In the genomic region with DNA sequence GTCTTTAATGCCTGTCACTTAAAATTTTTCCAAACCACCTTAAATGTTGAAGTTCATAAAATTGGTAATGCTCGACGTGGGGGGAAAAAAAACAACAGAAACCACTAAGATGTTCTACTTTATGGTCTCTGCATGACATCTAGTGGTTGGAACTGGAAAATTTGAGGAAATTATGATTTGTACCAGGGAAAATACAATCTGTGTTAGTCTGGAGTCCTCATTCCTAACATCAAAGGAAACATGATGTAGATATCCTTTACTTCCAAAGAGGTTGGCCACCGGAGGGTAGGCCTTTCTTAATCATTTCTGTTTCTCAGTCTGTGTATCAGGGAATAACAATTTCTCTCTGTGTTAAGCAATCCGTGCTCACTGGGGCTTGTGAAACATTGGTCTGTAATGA, we compare ENCODE assay signal across 8 cellular contexts.
DNase-seq lines count a peak whose midpoint lies in the region; ATAC-seq and TF ChIP-seq lines count a peak whose summit lies in the region.
"Not testable (repeated sequence)": the region's sequence is repeated elsewhere in the genome, so short reads cannot be mapped to it uniquely, and the experiment has no call there.

No MANE protein-coding gene starts in this region.

- not testable (repeated sequence) for H3K27me3 ChIP-seq in Loucy (ENCODE audit: insufficient read depth, low read length, poor library complexity, severe bottlenecking); ascending aorta; ovary; upper lobe of left lung

- H3K9me3 ChIP-seq in Loucy (ENCODE audit: insufficient read depth, low read depth, low read length); OCI-LY7 (ENCODE audit: low read length); ascending aorta; ovary; upper lobe of left lung: not testable (repeated sequence)

- not testable (repeated sequence) for H3K36me3 ChIP-seq in Loucy (ENCODE audit: insufficient read depth, low read length); OCI-LY7 (ENCODE audit: insufficient read depth, low read length); ascending aorta; ovary; upper lobe of left lung

- H4K20me1 ChIP-seq in Loucy (ENCODE audit: insufficient read depth, low read length, poor library complexity, severe bottlenecking); OCI-LY7 (ENCODE audit: insufficient read depth, low read length): not testable (repeated sequence)

- not testable (repeated sequence) for H3K27ac ChIP-seq in OCI-LY7 (ENCODE audit: low read depth, low read length, poor library complexity, severe bottlenecking); ascending aorta; upper lobe of left lung
- peak overlapping the region in 1 of 2 donors; percentile 33 for H3K27ac ChIP-seq in ovary

- BruUV-seq in OCI-LY7 (replicated peaks; lab: Mats Ljungman, UMichigan): not testable (repeated sequence)

- H3K9ac ChIP-seq in Loucy (ENCODE audit: low read depth, low read length, poor library complexity, severe bottlenecking): not testable (repeated sequence)

- TF ChIP-seq EP300 in ovary (IDR thresholded peaks at IDR 0.05); upper lobe of left lung (IDR thresholded peaks at IDR 0.05): not testable (repeated sequence)

- not testable (repeated sequence) for TF ChIP-seq POLR2A in ovary (IDR thresholded peaks at IDR 0.05); upper lobe of left lung (IDR thresholded peaks at IDR 0.05)

- H3K4me3 ChIP-seq in Loucy (ENCODE audit: low read length, poor library complexity, severe bottlenecking); OCI-LY7 (ENCODE audit: low read depth, low read length, poor library complexity, severe bottlenecking); ascending aorta; ovary; upper lobe of left lung: not testable (repeated sequence)

- POLR2A ChIA-PET in OCI-LY7 (lab: Charles Lee): interaction anchor here (0.6 to 1.1 kb wide), 2 partner anchors 27 to 829 kb away, joined by 4 to 8 read pairs; no protein-coding TSS in a partner anchor

- 13 to 16% (median 14%) methylated on average over 4 of the region's 4 CpGs for WGBS in ovary, 3 donors
- WGBS in upper lobe of left lung, 2 donors: 20 to 21% methylated on average over 4 of the region's 4 CpGs

- peak; percentile 42 for TF ChIP-seq CTCF in Loucy (conservative IDR thresholded peaks at IDR 0.05; ENCODE audit: low read length)
- TF ChIP-seq CTCF in OCI-LY7 (conservative IDR thresholded peaks at IDR 0.05; ENCODE audit: low read length): peak; percentile 67
- peak; percentile 38 to 67 (median 49) for TF ChIP-seq CTCF in ascending aorta (IDR thresholded peaks at IDR 0.05)
- TF ChIP-seq CTCF in ovary (IDR thresholded peaks at IDR 0.05): peak; percentile 46 to 70 (median 68)
- peak in 5 of 6 experiments; percentile 32 to 68 (median 42) for TF ChIP-seq CTCF in upper lobe of left lung (IDR thresholded peaks at IDR 0.05)

- H3K4me2 ChIP-seq in Loucy (ENCODE audit: low read depth, low read length, poor library complexity, severe bottlenecking): not testable (repeated sequence)
- H3K4me2 ChIP-seq in OCI-LY7 (ENCODE audit: low read length): 0 out of 2 replicates have a peak overlapping the region, but pooled peaks have one; percentile 9

- H3K4me1 ChIP-seq in Loucy (ENCODE audit: insufficient read depth, low read length, poor library complexity, severe bottlenecking); OCI-LY7 (ENCODE audit: insufficient read depth, low read length, poor library complexity, severe bottlenecking); ascending aorta; ovary (ENCODE audit: insufficient read depth); upper lobe of left lung: not testable (repeated sequence)

- peak; percentile 63 for DNase-seq in EH (ENCODE audit: low read depth)
- DNase-seq in OCI-LY7 (ENCODE audit: low spot score): peak; percentile 33
- not testable (repeated sequence) for DNase-seq in ascending aorta (ENCODE audit: low spot score in 2 of 2); upper lobe of left lung
- DNase-seq in iPS DF 4.7 (ENCODE audit: extremely low read depth, low spot score): peak; percentile 2
- peak in 1 of 5 donors; percentile 27 for DNase-seq in ovary

- ATAC-seq in esophagus mucosa (peak; percentile 36), upper lobe of left lung (ENCODE audit: low FRiP score in 2 of 2) (peak in 1 of 2 donors; percentile 77)

- intact Hi-C loops in OCI-LY7 (cut with micrococcal nuclease; ENCODE audit: unreplicated experiment): loop anchor here (2.0 kb wide), 1 partner anchor 1203 kb away; no protein-coding TSS in a partner anchor
- intact Hi-C loops in ascending aorta (cut with DNase I): loop anchor here (2.0 to 10.0 kb wide), 3 partner anchors 347 to 1199 kb away; no protein-coding TSS in a partner anchor
- intact Hi-C loops in ovary (cut with DNase I): loop anchor here in 1 of 4 donors (10.0 kb wide), 1 partner anchor 693 kb away; no protein-coding TSS in a partner anchor

- H3F3A ChIP-seq in Loucy (ENCODE audit: low read depth): not testable (repeated sequence)

- H2AFZ ChIP-seq in Loucy (ENCODE audit: low read length); OCI-LY7 (ENCODE audit: low read length): not testable (repeated sequence)

- CTCF ChIA-PET in OCI-LY7 (lab: Charles Lee; ENCODE audit: unreplicated experiment): not testable (repeated sequence)

- not testable (repeated sequence) for H3K9me2 ChIP-seq in Loucy (replicated peaks; ENCODE audit: low read depth, low read length); OCI-LY7 (ENCODE audit: insufficient read depth, low read length)

- H3K79me2 ChIP-seq in Loucy (ENCODE audit: insufficient read depth, low read length); OCI-LY7 (ENCODE audit: insufficient read depth, low read depth, low read length): not testable (repeated sequence)
